In the genomic region with DNA sequence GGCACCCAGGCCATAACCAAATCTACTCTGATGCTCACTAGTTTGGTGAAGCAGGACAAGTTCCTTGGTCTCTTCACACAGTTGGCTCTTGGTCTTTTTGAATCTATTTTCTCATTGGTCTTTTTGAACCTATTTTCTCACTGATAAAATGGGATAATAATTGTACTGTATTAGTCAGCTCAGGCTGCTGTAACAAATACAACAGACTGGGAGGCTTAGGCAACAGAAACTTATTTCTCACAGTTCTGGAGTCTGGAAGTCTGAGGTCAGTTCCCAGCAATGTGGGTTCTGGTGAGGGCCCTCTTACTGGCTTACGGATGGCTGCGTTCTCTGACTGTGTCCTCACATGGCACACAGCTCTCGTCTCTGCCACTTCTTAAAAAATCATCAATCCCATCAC, we compare ENCODE assay signal across 28 cellular contexts.
"Had no signal": no experiment of that assay in that cellular context is flagged by ENCODE, and none has a peak within 500 bp of the region (broad histone marks: within the 10 kb centered on the region; RNA-seq: fewer than 3 reads in every experiment).

No MANE protein-coding gene starts in this region.

- DNase-seq: colonic mucosa; cortex of kidney; dermis blood vessel endothelial cell; dorsolateral prefrontal cortex; effector CD4-positive, alpha-beta T cell; effector CD8-positive, alpha-beta T cell; effector memory CD4-positive, alpha-beta T cell; effector memory CD8-positive, alpha-beta T cell; endodermal cell; erythroblast; esophagus squamous epithelium; foreskin fibroblast; foreskin keratinocyte; foreskin melanocyte; gastrocnemius medialis; glutamatergic neuron; head of caudate nucleus; heart left ventricle; heart right ventricle had no signal

- FAIRE-seq: colon, endometrium, endothelial cell of umbilical vein, frontal cortex had no signal

- H3K27ac ChIP-seq: colonic mucosa, coronary artery, dorsolateral prefrontal cortex, epithelial cell of prostate, esophagus muscularis mucosa, esophagus squamous epithelium, foreskin keratinocyte, gastrocnemius medialis, gastroesophageal sphincter, heart left ventricle, heart right ventricle had no signal

- H3K4me1 ChIP-seq: colonic mucosa, gastrocnemius medialis, gastroesophageal sphincter, heart left ventricle, heart right ventricle had no signal

- H3K9me3 ChIP-seq: colonic mucosa, esophagus squamous epithelium, gastrocnemius medialis, gastroesophageal sphincter had no signal

- H3K4me3 ChIP-seq: colonic mucosa, coronary artery, dorsolateral prefrontal cortex, esophagus muscularis mucosa, esophagus squamous epithelium, gastrocnemius medialis, gastroesophageal sphincter, heart left ventricle, heart right ventricle had no signal

- H3K36me3 ChIP-seq: colonic mucosa, esophagus muscularis mucosa, esophagus squamous epithelium, gastrocnemius medialis, gastroesophageal sphincter, heart left ventricle, heart right ventricle had no signal

- ATAC-seq: effector memory CD8-positive, alpha-beta T cell; esophagus mucosa; foreskin keratinocyte; gastrocnemius medialis; gastroesophageal sphincter; heart left ventricle; heart right ventricle had no signal

- H3K27me3 ChIP-seq: colonic mucosa, esophagus muscularis mucosa, foreskin keratinocyte, gastrocnemius medialis, gastroesophageal sphincter had no signal
